ENCODE assay signal across 1 cellular context in the genomic region with DNA sequence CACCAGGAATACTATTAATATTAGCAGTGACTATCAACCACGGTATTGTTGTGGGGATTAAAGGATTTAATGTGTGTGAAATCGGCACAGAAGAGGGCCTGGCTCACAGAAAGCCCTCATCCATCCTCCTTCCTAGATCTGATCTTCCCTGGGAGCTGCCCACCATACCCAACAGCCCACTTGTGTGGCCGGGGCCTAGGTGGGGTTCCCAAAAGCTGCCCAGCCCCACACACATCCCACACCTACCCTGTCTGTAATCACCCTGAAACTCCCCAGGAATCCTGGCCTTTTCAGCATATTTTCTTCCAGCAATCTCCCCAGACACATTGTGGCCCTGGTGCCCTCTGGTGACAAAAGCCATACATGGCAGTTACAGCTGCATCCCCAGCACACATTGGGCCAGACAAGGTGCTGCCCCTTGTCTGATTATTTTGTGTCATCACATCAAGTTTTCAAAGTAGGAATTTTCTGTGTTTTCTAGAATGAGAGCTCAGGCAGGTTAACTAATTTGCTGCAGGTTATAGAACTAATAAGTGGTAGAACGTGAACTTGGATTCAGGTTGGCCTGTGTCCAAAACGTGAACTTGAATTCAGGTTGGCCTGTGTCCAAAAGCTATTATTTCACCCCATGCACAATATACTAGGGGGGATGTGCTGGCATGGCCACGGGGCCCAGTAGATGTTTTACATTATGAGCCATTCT.
A peak's percentile ranks its signal among the peaks of the same experiment; 100 is the strongest.
TF ChIP-seq lines count a peak whose summit lies in the region.

No MANE protein-coding gene starts in this region.

TF ChIP-seq in K562, 482 proteins besides CTCF, POLR2A, EP300 and RAD21 (continued from another document):
- TF ChIP-seq NCOA2 (IDR thresholded peaks at IDR 0.05; ENCODE audit: partially characterized antibody in 2 of 2) (no peak), CREM (IDR thresholded peaks at IDR 0.05; ENCODE audit: low read depth) (peak; percentile 59; the same call in 1 of the 2 replicates), HCFC1 (IDR thresholded peaks at IDR 0.05; ENCODE audit: low read depth, low read length) (peak; percentile 22; the same call in 1 of the 2 replicates), DDX20 (tag; IDR thresholded peaks at IDR 0.05; ENCODE audit: low read depth) (no peak), ZNF41 (CRISPR knock-in tag; conservative IDR thresholded peaks at IDR 0.05) (no peak), XRCC3 (IDR thresholded peaks at IDR 0.05) (no peak), FOXJ3 (CRISPR knock-in tag; IDR thresholded peaks at IDR 0.05) (no peak), MYC (IDR thresholded peaks at IDR 0.05; ENCODE audit: low read depth, low read length) (peak; percentile 63; the same call in 1 of the 2 replicates), MYC (CRISPR knock-in tag; IDR thresholded peaks at IDR 0.05; ENCODE audit: borderline replicate concordance, low read depth) (no peak), MEIS2 (IDR thresholded peaks at IDR 0.05; ENCODE audit: partially characterized antibody) (peak; percentile 35), MLLT1 (IDR thresholded peaks at IDR 0.05) (no peak), ZNF224 (CRISPR knock-in tag; IDR thresholded peaks at IDR 0.05) (no peak), ZNF384 (IDR thresholded peaks at IDR 0.05; ENCODE audit: low read depth, low read length) (no peak), TRIM24 (IDR thresholded peaks at IDR 0.05) (0 out of 4 replicates have a peak, but pooled peaks of 1 of the 2 experiments have one; percentile 7), CLOCK (CRISPR knock-in tag; IDR thresholded peaks at IDR 0.05; ENCODE audit: borderline replicate concordance) (no peak), NFE2 (IDR thresholded peaks at IDR 0.05; ENCODE audit: low read depth) (0 out of 2 replicates have a peak, but pooled peaks have one; percentile 22), TAL1 (IDR thresholded peaks at IDR 0.05) (peak; percentile 51), NCOA1 (IDR thresholded peaks at IDR 0.05; ENCODE audit: low read depth) (0 out of 2 replicates have a peak, but pooled peaks have one; percentile 21), SRF (CRISPR knock-in tag; IDR thresholded peaks at IDR 0.05) (peak in 1 of 2 experiments; percentile 86; a peak in 1 of 4 replicates), MAFK (IDR thresholded peaks at IDR 0.05; ENCODE audit: low read length) (peak; percentile 62), ZKSCAN1 (IDR thresholded peaks at IDR 0.05; ENCODE audit: low read depth, low read length) (0 out of 2 replicates have a peak, but pooled peaks have one; percentile 64), HBP1 (CRISPR knock-in tag; IDR thresholded peaks at IDR 0.05) (peak; percentile 53; the same call in 1 of the 2 replicates), ZNF717 (CRISPR knock-in tag; IDR thresholded peaks at IDR 0.05) (no peak), ZNF551 (CRISPR knock-in tag; IDR thresholded peaks at IDR 0.05) (no peak), NCOA4 (IDR thresholded peaks at IDR 0.05; ENCODE audit: partially characterized antibody) (no peak)
- TF ChIP-seq, protein P1, sequence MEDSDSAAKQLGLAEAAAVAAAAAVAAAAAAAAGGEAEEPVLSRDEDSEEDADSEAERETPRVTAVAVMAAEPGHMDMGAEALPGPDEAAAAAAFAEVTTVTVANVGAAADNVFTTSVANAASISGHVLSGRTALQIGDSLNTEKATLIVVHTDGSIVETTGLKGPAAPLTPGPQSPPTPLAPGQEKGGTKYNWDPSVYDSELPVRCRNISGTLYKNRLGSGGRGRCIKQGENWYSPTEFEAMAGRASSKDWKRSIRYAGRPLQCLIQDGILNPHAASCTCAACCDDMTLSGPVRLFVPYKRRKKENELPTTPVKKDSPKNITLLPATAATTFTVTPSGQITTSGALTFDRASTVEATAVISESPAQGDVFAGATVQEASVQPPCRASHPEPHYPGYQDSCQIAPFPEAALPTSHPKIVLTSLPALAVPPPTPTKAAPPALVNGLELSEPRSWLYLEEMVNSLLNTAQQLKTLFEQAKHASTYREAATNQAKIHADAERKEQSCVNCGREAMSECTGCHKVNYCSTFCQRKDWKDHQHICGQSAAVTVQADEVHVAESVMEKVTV (CRISPR knock-in tag; IDR thresholded peaks at IDR 0.05) = peak; percentile 77
- TF ChIP-seq, protein P2, sequence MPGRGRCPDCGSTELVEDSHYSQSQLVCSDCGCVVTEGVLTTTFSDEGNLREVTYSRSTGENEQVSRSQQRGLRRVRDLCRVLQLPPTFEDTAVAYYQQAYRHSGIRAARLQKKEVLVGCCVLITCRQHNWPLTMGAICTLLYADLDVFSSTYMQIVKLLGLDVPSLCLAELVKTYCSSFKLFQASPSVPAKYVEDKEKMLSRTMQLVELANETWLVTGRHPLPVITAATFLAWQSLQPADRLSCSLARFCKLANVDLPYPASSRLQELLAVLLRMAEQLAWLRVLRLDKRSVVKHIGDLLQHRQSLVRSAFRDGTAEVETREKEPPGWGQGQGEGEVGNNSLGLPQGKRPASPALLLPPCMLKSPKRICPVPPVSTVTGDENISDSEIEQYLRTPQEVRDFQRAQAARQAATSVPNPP (IDR thresholded peaks at IDR 0.05; ENCODE audit: borderline replicate concordance, insufficient read depth, insufficient read length) = no peak
- TF ChIP-seq, protein P3, sequence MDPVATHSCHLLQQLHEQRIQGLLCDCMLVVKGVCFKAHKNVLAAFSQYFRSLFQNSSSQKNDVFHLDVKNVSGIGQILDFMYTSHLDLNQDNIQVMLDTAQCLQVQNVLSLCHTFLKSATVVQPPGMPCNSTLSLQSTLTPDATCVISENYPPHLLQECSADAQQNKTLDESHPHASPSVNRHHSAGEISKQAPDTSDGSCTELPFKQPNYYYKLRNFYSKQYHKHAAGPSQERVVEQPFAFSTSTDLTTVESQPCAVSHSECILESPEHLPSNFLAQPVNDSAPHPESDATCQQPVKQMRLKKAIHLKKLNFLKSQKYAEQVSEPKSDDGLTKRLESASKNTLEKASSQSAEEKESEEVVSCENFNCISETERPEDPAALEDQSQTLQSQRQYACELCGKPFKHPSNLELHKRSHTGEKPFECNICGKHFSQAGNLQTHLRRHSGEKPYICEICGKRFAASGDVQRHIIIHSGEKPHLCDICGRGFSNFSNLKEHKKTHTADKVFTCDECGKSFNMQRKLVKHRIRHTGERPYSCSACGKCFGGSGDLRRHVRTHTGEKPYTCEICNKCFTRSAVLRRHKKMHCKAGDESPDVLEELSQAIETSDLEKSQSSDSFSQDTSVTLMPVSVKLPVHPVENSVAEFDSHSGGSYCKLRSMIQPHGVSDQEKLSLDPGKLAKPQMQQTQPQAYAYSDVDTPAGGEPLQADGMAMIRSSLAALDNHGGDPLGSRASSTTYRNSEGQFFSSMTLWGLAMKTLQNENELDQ (CRISPR knock-in tag; IDR thresholded peaks at IDR 0.05; ENCODE audit: borderline replicate concordance) = 0 out of 2 replicates have a peak, but pooled peaks have one; percentile 8
- TF ChIP-seq, protein P4, sequence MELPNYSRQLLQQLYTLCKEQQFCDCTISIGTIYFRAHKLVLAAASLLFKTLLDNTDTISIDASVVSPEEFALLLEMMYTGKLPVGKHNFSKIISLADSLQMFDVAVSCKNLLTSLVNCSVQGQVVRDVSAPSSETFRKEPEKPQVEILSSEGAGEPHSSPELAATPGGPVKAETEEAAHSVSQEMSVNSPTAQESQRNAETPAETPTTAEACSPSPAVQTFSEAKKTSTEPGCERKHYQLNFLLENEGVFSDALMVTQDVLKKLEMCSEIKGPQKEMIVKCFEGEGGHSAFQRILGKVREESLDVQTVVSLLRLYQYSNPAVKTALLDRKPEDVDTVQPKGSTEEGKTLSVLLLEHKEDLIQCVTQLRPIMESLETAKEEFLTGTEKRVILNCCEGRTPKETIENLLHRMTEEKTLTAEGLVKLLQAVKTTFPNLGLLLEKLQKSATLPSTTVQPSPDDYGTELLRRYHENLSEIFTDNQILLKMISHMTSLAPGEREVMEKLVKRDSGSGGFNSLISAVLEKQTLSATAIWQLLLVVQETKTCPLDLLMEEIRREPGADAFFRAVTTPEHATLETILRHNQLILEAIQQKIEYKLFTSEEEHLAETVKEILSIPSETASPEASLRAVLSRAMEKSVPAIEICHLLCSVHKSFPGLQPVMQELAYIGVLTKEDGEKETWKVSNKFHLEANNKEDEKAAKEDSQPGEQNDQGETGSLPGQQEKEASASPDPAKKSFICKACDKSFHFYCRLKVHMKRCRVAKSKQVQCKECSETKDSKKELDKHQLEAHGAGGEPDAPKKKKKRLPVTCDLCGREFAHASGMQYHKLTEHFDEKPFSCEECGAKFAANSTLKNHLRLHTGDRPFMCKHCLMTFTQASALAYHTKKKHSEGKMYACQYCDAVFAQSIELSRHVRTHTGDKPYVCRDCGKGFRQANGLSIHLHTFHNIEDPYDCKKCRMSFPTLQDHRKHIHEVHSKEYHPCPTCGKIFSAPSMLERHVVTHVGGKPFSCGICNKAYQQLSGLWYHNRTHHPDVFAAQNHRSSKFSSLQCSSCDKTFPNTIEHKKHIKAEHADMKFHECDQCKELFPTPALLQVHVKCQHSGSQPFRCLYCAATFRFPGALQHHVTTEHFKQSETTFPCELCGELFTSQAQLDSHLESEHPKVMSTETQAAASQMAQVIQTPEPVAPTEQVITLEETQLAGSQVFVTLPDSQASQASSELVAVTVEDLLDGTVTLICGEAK (IDR thresholded peaks at IDR 0.05) = 0 out of 2 replicates have a peak, but pooled peaks have one; percentile 21
- TF ChIP-seq, protein P4 (CRISPR knock-in tag; IDR thresholded peaks at IDR 0.05) = no peak
- TF ChIP-seq, protein P5, sequence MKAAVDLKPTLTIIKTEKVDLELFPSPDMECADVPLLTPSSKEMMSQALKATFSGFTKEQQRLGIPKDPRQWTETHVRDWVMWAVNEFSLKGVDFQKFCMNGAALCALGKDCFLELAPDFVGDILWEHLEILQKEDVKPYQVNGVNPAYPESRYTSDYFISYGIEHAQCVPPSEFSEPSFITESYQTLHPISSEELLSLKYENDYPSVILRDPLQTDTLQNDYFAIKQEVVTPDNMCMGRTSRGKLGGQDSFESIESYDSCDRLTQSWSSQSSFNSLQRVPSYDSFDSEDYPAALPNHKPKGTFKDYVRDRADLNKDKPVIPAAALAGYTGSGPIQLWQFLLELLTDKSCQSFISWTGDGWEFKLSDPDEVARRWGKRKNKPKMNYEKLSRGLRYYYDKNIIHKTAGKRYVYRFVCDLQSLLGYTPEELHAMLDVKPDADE (conservative IDR thresholded peaks at IDR 0.05; ENCODE audit: control insufficient read depth, low read depth, low read length) = 0 out of 2 replicates have a peak, but pooled peaks have one; percentile 40
